8 cellular contexts compared by ENCODE assay signal in genomic region chr5:95861221-95861857, GRCh38. TPM values are rescaled to one million over a fixed set of nuclear protein-coding genes. Genes with fewer than 3 reads are reported as not detected.
A peak's percentile ranks its signal among the peaks of the same experiment; 100 is the strongest.
DNase-seq lines count a peak whose midpoint lies in the region; ATAC-seq and TF ChIP-seq lines count a peak whose summit lies in the region.

No MANE protein-coding gene starts in this region.

- TF ChIP-seq CTCF in AG04449 (IDR thresholded peaks at IDR 0.05; ENCODE audit: insufficient read depth, low read length, missing control alignments), result no peak
- TF ChIP-seq CTCF in HCT116 (IDR thresholded peaks at IDR 0.05 in 2 of 3, conservative IDR thresholded peaks at IDR 0.05 in 1 of 3; ENCODE audit: borderline replicate concordance in 1 of 3, insufficient read depth in 1 of 3, low read depth in 2 of 3, low read length in 2 of 3), result no peak
- TF ChIP-seq CTCF in fibroblast of lung (conservative IDR thresholded peaks at IDR 0.05 in 1 of 2, IDR thresholded peaks at IDR 0.05 in 1 of 2; ENCODE audit: low read depth in 1 of 2, low read length in 2 of 2), result no peak
- no peak for TF ChIP-seq CTCF in GM13977 (IDR thresholded peaks at IDR 0.05; ENCODE audit: extremely low read depth, insufficient read depth, missing control alignments)

- H3K9ac ChIP-seq in HCT116 (ENCODE audit: low read length) (no peak overlapping the region), fibroblast of lung (ENCODE audit: insufficient read depth, low read length) (peak overlapping the region; percentile 38)

- H3K27ac ChIP-seq in HCT116 (ENCODE audit: low read depth, low read length) (no peak overlapping the region), fibroblast of lung (ENCODE audit: insufficient read depth, low read length) (peak overlapping the region; percentile 93)

- H3K4me3 ChIP-seq in AG04449 (ENCODE audit: low read depth, low read length) (no peak overlapping the region), HCT116 (replicated peaks in 1 of 2; ENCODE audit: low read depth in 1 of 2, low read length in 2 of 2) (peak overlapping the region in 1 of 2 experiments; percentile 3; a peak in 1 of 4 replicates), fibroblast of lung (replicated peaks in 1 of 4; ENCODE audit: control extremely low read depth in 1 of 4, insufficient read depth in 1 of 4, low read depth in 3 of 4, low read length in 4 of 4) (no peak overlapping the region)

- H3K4me1 ChIP-seq in HCT116 (ENCODE audit: control insufficient read depth in 1 of 2, insufficient read depth in 2 of 2, low read length in 2 of 2) (peaks cover 6 to 40% of the 10 kb centered on the region in 2 experiments; a peak in 3 of 4 replicates), fibroblast of lung (ENCODE audit: control insufficient read depth, extremely low read depth, insufficient read depth, low read length) (peaks cover 62% of the 10 kb centered on the region)

- peak overlapping the region; percentile 62 for H3K4me2 ChIP-seq in HCT116 (ENCODE audit: low read length)
- H3K4me2 ChIP-seq in fibroblast of lung (ENCODE audit: extremely low read depth, insufficient read depth, low read length), result peak overlapping the region; percentile 48

- H3K36me3 ChIP-seq in HCT116 (ENCODE audit: control insufficient read depth in 1 of 2, insufficient read depth in 2 of 2, low read length in 2 of 2) (no peaks in the 10 kb centered on the region), fibroblast of lung (ENCODE audit: control insufficient read depth, insufficient read depth, low read length) (no peaks in the 10 kb centered on the region)

- RAD21 ChIA-PET in HCT116 (lab: Charles Lee; ENCODE audit: low non-redundant PET in 1 of 2, low total read pairs in 2 of 2, uncharacterized antibody in 2 of 2, unreplicated experiment in 2 of 2), result no interaction called here

- H3K79me2 ChIP-seq in HCT116 (ENCODE audit: insufficient read depth, low read length) (no peaks in the 10 kb centered on the region), fibroblast of lung (ENCODE audit: control insufficient read depth, insufficient read depth, low read length) (no peaks in the 10 kb centered on the region)

- H4K20me1 ChIP-seq in HCT116 (ENCODE audit: insufficient read depth) (no peaks in the 10 kb centered on the region), fibroblast of lung (ENCODE audit: control insufficient read depth, extremely low read depth, insufficient read depth, low read length) (no peaks in the 10 kb centered on the region)

- no TSS peak for BruUV-seq in HCT116 (replicated peaks; lab: Mats Ljungman, UMichigan)

- POLR2A ChIA-PET in AG04449 (lab: Yijun Ruan, JAX) (no interaction called here), HCT116 (lab: Charles Lee) (interaction anchor here (0.6 kb wide), 1 partner anchor 12 kb away, joined by 4 read pairs; no protein-coding TSS in a partner anchor)

- TF ChIP-seq RAD21 in HCT116 (IDR thresholded peaks at IDR 0.05; ENCODE audit: low read depth), result no peak

- ATAC-seq in HCT116, result 0 out of 2 replicates have a peak, but pooled peaks have one; percentile 19
- peak; percentile 53 for ATAC-seq in SK-N-SH treated with all-trans-retinoic acid at 6 μM for 48 hours
- no peak for ATAC-seq in GM18498 (IDR thresholded peaks at IDR 0.05; ENCODE audit: unreplicated experiment)

- intact Hi-C loops in HCT116 (cut with micrococcal nuclease), result no loop called here

- no peak for TF ChIP-seq POLR2A in HCT116 (IDR thresholded peaks at IDR 0.05; ENCODE audit: borderline replicate concordance, extremely low read depth, insufficient read depth, insufficient read length)

- peak overlapping the region; percentile 79 for H2AFZ ChIP-seq in HCT116 (ENCODE audit: low read depth, low read length, poor library complexity, severe bottlenecking)
- H2AFZ ChIP-seq in fibroblast of lung (ENCODE audit: low read length), result no peak overlapping the region

- no peaks in the 10 kb centered on the region for H3K27me3 ChIP-seq in HCT116 (ENCODE audit: insufficient read depth, low read length)
- no peaks in the 10 kb centered on the region for H3K27me3 ChIP-seq in fibroblast of lung (ENCODE audit: control insufficient read depth, insufficient read depth, low read length)

- H3K9me2 ChIP-seq in HCT116 (ENCODE audit: insufficient read depth), result no peaks in the 10 kb centered on the region

- in situ Hi-C loops in GM13977 (cut with MboI; ENCODE audit: low pct_unique_long_range_greater_than_20kb, low sequenced_read_pairs, unreplicated experiment), result loop anchor here (25.0 kb wide), 1 partner anchor 576 kb away; the partner anchor contains the start of gene PCSK1

- CTCF ChIA-PET in AG04449 (lab: Yijun Ruan, JAX) (interaction anchor here (0.9 to 1.8 kb wide), 7 partner anchors 10 to 475 kb away, joined by 3 to 12 read pairs (median 3); no protein-coding TSS in a partner anchor), HCT116 (lab: Charles Lee) (interaction anchor here (2.8 kb wide), 1 partner anchor 475 kb away, joined by 11 read pairs; no protein-coding TSS in a partner anchor)

- no peaks in the 10 kb centered on the region for H3K9me3 ChIP-seq in HCT116 (ENCODE audit: control insufficient read depth in 1 of 2, insufficient read depth in 1 of 2, low read depth in 1 of 2, low read length in 2 of 2)
- no peaks in the 10 kb centered on the region for H3K9me3 ChIP-seq in fibroblast of lung (ENCODE audit: control insufficient read depth, insufficient read depth, low read depth, low read length)

- DNase-seq in AG04449 (ENCODE audit: low read depth, low spot score) (peak; percentile 99), HCT116 (ENCODE audit: low read depth, low spot score) (peak; percentile 24), fibroblast of lung (ENCODE audit: low read depth in 2 of 2) (peak; percentile 97 to 100), renal cortical epithelial cell (ENCODE audit: low read depth) (peak; percentile 91), GM13977 (ENCODE audit: low spot score) (no peak)
- no peak for DNase-seq in stimulated activated CD4-positive, alpha-beta T cell treated with anti-CD3 and anti-CD28 coated beads, Interleukin-2, amount 100 ng/mL, for 48 hours

TF ChIP-seq in HCT116, 20 proteins besides CTCF, POLR2A, EP300 and RAD21:
- TF ChIP-seq SP1 (IDR thresholded peaks at IDR 0.05; ENCODE audit: low read depth) (peak; percentile 30; the same call in 1 of the 2 replicates), FOSL1 (IDR thresholded peaks at IDR 0.05; ENCODE audit: low read depth) (no peak), CEBPB (IDR thresholded peaks at IDR 0.05; ENCODE audit: low read depth) (peak; percentile 87)
- TF ChIP-seq, protein P1, sequence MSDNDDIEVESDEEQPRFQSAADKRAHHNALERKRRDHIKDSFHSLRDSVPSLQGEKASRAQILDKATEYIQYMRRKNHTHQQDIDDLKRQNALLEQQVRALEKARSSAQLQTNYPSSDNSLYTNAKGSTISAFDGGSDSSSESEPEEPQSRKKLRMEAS (IDR thresholded peaks at IDR 0.05), result peak; percentile 40

TF ChIP-seq in SK-N-SH treated with all-trans-retinoic acid at 6 μM for 48 hours, 23 proteins besides CTCF, POLR2A, EP300 and RAD21:
- TF ChIP-seq RARB (CRISPR knock-in tag; IDR thresholded peaks at IDR 0.05) (no peak), OSR1 (CRISPR knock-in tag; IDR thresholded peaks at IDR 0.05) (no peak), TOX (CRISPR knock-in tag; IDR thresholded peaks at IDR 0.05; ENCODE audit: borderline replicate concordance) (no peak), GLIS3 (CRISPR knock-in tag; IDR thresholded peaks at IDR 0.05) (no peak)

RNA-seq across cellular contexts. Expression of gene GLRX, which starts 38.8 kb away (rescaled TPM):
- total RNA-seq in HCT116 (2021; ENCODE audit: unreplicated experiment) (29.3 TPM), fibroblast of lung (54.2 and 91.8 TPM in 2 replicates), renal cortical epithelial cell (43.6 and 74.3 TPM in 2 replicates)
- 119 and 121 TPM in 2 replicates for polyA plus RNA-seq in HCT116 (2012)
- 277 and 429 TPM in 2 replicates for polyA plus RNA-seq in fibroblast of lung
- polyA plus RNA-seq in fibroblast of lung (2012), result 316 and 494 TPM in 2 replicates
- 106 and 144 TPM in 2 replicates for polyA minus RNA-seq in fibroblast of lung (ENCODE audit: low replicate concordance)

Comparison
In these comparisons a context has a peak if more than half of its experiments do, and no peak if none do; other contexts are left out.
1. DNase-seq: peak in AG04449 (single experiment), HCT116 (single experiment), fibroblast of lung (2 of 2) and renal cortical epithelial cell (single experiment); none in GM13977 (single experiment) and stimulated activated CD4-positive, alpha-beta T cell treated with anti-CD3 and anti-CD28 coated beads, Interleukin-2, amount 100 ng/mL, for 48 hours (0 of 2).